33 cellular contexts compared by ENCODE assay signal in the genomic region with DNA sequence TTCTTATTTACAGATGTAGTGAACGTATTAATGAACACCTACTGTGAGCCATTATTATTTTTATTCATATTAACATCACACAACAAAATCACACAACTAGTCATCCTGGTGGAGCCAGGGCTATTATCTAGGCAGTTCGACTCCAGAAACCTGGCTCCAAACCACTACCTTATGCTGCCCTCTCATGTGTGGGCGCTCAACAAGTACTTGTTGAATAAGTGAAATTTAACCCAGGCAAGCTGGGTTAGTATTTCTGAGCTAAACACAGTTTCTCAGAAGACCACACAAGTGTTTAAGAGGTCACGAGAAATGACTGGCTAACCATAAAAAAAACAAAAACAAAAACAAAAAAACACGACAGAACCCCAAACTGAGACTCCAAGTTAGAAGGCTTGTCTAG. TPM values are rescaled to one million over a fixed set of nuclear protein-coding genes. Genes with fewer than 3 reads are reported as not detected.
"Had no signal": no experiment of that assay in that cellular context is flagged by ENCODE, and none has a peak within 500 bp of the region (broad histone marks: within the 10 kb centered on the region; RNA-seq: fewer than 3 reads in every experiment).

No MANE protein-coding gene starts in this region.

- ATAC-seq: activated CD4-positive, CD25-positive, alpha-beta regulatory T cell treated with anti-CD3 and anti-CD28 coated beads, Interleukin-2, amount 50 U/mL, for 24 hours; activated naive CD4-positive, alpha-beta T cell treated with anti-CD3 and anti-CD28 coated beads, Interleukin-2, amount 50 U/mL, for 72 hours; activated T-cell treated with anti-CD3 and anti-CD28 coated beads, Interleukin-2, amount 50 U/mL, for 72 hours; effector memory CD8-positive, alpha-beta T cell; gastroesophageal sphincter; T-helper 17 cell had no signal

- H3K9me3 Mint-ChIP-seq: activated CD4-positive, alpha-beta memory T cell treated with anti-CD3 and anti-CD28 coated beads, Interleukin-2, amount 10 ng/mL, durations not matched to agents 7 days and 5 days; activated naive CD4-positive, alpha-beta T cell treated with anti-CD3 and anti-CD28 coated beads, Interleukin-2, amount 10 ng/mL, durations not matched to agents 7 days and 5 days; effector memory CD8-positive, alpha-beta T cell; T-helper 2 cell treated with Interferon-gamma antibody and Interleukin-4, amounts not matched to agents 5 μg/mL and 100 μg/mL, for 36 hours had no signal

- H3K36me3 ChIP-seq: ascending aorta, breast epithelium, cardiac muscle cell, esophagus squamous epithelium, gastroesophageal sphincter, WERI-Rb-1 had no signal

- H3K27ac Mint-ChIP-seq: activated B cell treated with CpG ODN at 0.5 μM for 24 hours; activated CD4-positive, alpha-beta memory T cell treated with anti-CD3 and anti-CD28 coated beads, Interleukin-2, amount 10 ng/mL, durations not matched to agents 7 days and 5 days; activated naive CD4-positive, alpha-beta T cell treated with anti-CD3 and anti-CD28 coated beads, Interleukin-2, amount 10 ng/mL, durations not matched to agents 7 days and 5 days; activated naive CD4-positive, alpha-beta T cell treated with anti-CD3 and anti-CD28 coated beads, Interleukin-2, amount 50 U/mL, for 72 hours; activated naive CD8-positive, alpha-beta T cell treated with anti-CD3 and anti-CD28 coated beads, Interleukin-2, amount 10 ng/mL, durations not matched to agents 7 days and 5 days; activated T-cell treated with anti-CD3 and anti-CD28 coated beads, Interleukin-2, amount 50 U/mL, for 24 hours; activated T-cell treated with anti-CD3 and anti-CD28 coated beads, Interleukin-2, amount 50 U/mL, for 72 hours; brain; effector memory CD8-positive, alpha-beta T cell; T-helper 17 cell; T-helper 2 cell treated with Interferon-gamma antibody and Interleukin-4, amounts not matched to agents 5 μg/mL and 100 μg/mL, for 36 hours had no signal

- FAIRE-seq: endothelial cell of umbilical vein had no signal

- H3K9me3 ChIP-seq: ascending aorta had no signal

- H3K36me3 Mint-ChIP-seq: activated naive CD4-positive, alpha-beta T cell treated with anti-CD3 and anti-CD28 coated beads, Interleukin-2, amount 10 ng/mL, durations not matched to agents 7 days and 5 days; activated naive CD8-positive, alpha-beta T cell treated with anti-CD3 and anti-CD28 coated beads, Interleukin-2, amount 10 ng/mL, durations not matched to agents 7 days and 5 days; brain had no signal

- H3K4me3 Mint-ChIP-seq: activated B cell treated with CpG ODN at 0.5 μM for 24 hours; activated CD4-positive, alpha-beta memory T cell treated with anti-CD3 and anti-CD28 coated beads, Interleukin-2, amount 10 ng/mL, durations not matched to agents 7 days and 5 days; activated naive CD4-positive, alpha-beta T cell treated with anti-CD3 and anti-CD28 coated beads, Interleukin-2, amount 10 ng/mL, durations not matched to agents 7 days and 5 days; activated naive CD8-positive, alpha-beta T cell treated with anti-CD3 and anti-CD28 coated beads, Interleukin-2, amount 10 ng/mL, durations not matched to agents 7 days and 5 days; activated T-cell treated with anti-CD3 and anti-CD28 coated beads, Interleukin-2, amount 50 U/mL, for 24 hours; activated T-cell treated with anti-CD3 and anti-CD28 coated beads, Interleukin-2, amount 50 U/mL, for 72 hours; brain; effector memory CD8-positive, alpha-beta T cell; T-helper 17 cell; T-helper 2 cell treated with Interferon-gamma antibody and Interleukin-4, amounts not matched to agents 5 μg/mL and 100 μg/mL, for 36 hours had no signal

- H3K27ac ChIP-seq: ascending aorta, breast epithelium, epithelial cell of prostate, esophagus squamous epithelium, gastroesophageal sphincter, WERI-Rb-1 had no signal

- H3K27me3 ChIP-seq: ascending aorta, breast epithelium, cardiac muscle cell, esophagus squamous epithelium had no signal

- DNase-seq: activated B cell treated with CpG ODN at 0.5 μM for 24 hours; activated CD4-positive, alpha-beta memory T cell treated with anti-CD3 and anti-CD28 coated beads, Interleukin-2, amount 10 ng/mL, durations not matched to agents 7 days and 5 days; activated CD4-positive, alpha-beta T cell treated with anti-CD3 and anti-CD28 coated beads for 48 hours; activated CD4-positive, alpha-beta T cell treated with anti-CD3 and anti-CD28 coated beads, Interleukin-2, amount 50 U/mL, for 4 hours; activated CD8-positive, alpha-beta memory T cell treated with anti-CD3 and anti-CD28 coated beads, Interleukin-2, amount 50 U/mL, for 48 hours; activated gamma-delta T cell; activated naive CD4-positive, alpha-beta T cell; activated naive CD4-positive, alpha-beta T cell treated with anti-CD3 and anti-CD28 coated beads, Interleukin-2, amount 10 ng/mL, durations not matched to agents 7 days and 5 days; activated naive CD8-positive, alpha-beta T cell treated with anti-CD3 and anti-CD28 coated beads, Interleukin-2, amount 10 ng/mL, durations not matched to agents 7 days and 5 days; activated T-cell treated with anti-CD3 and anti-CD28 coated beads for 4 hours; activated T-cell treated with anti-CD3 and anti-CD28 coated beads, Interleukin-2, amount 50 U/mL, for 24 hours; activated T-cell treated with anti-CD3 and anti-CD28 coated beads, Interleukin-2, amount 50 U/mL, for 72 hours; central memory CD4-positive, alpha-beta T cell; cerebellar nuclear complex; cortex of kidney; effector CD4-positive, alpha-beta T cell; effector memory CD8-positive, alpha-beta T cell; esophagus squamous epithelium; foreskin melanocyte; T-helper 1 cell; T-helper 17 cell; T1000; WERI-Rb-1 had no signal

- H3K4me3 ChIP-seq: ascending aorta, breast epithelium, cardiac muscle cell, esophagus squamous epithelium, gastroesophageal sphincter had no signal

- H3K4me1 ChIP-seq: ascending aorta, breast epithelium, esophagus squamous epithelium, gastroesophageal sphincter had no signal

- H3K4me1 Mint-ChIP-seq: activated B cell treated with CpG ODN at 0.5 μM for 24 hours; activated CD4-positive, alpha-beta memory T cell treated with anti-CD3 and anti-CD28 coated beads, Interleukin-2, amount 10 ng/mL, durations not matched to agents 7 days and 5 days; activated naive CD4-positive, alpha-beta T cell treated with anti-CD3 and anti-CD28 coated beads, Interleukin-2, amount 10 ng/mL, durations not matched to agents 7 days and 5 days; activated naive CD8-positive, alpha-beta T cell treated with anti-CD3 and anti-CD28 coated beads, Interleukin-2, amount 10 ng/mL, durations not matched to agents 7 days and 5 days; brain; T-helper 17 cell had no signal

RNA-seq across cellular contexts. Expression of gene BORA, which starts 33.9 kb away (rescaled TPM):
- total RNA-seq: ascending aorta had no signal
